Comparison of ENCODE assay signal across 4 cellular contexts in genomic region chr9:126132751-126133150, GRCh38.
"Had no signal": no experiment of that assay in that cellular context is flagged by ENCODE, and none has a peak within 500 bp of the region (broad histone marks: within the 10 kb centered on the region; RNA-seq: fewer than 3 reads in every experiment).

No MANE protein-coding gene starts in this region.

- H3K27ac Mint-ChIP-seq: GM23338, H9 had no signal

- H3K4me1 Mint-ChIP-seq: GM23338 had no signal

- ATAC-seq: GM23338 had no signal

- H3K4me3 ChIP-seq: GM23338 had no signal

- DNase-seq: H9, HCEC 1CT, IMR-90 had no signal

- H3K4me3 Mint-ChIP-seq: GM23338, H9 had no signal
